Comparison of ENCODE assay signal across 8 cellular contexts in genomic region chr16:66751135-66751991, GRCh38. TPM values are rescaled to one million over a fixed set of nuclear protein-coding genes. Genes with fewer than 3 reads are reported as not detected.
DNase-seq lines count a peak whose midpoint lies in the region; ATAC-seq and TF ChIP-seq lines count a peak whose summit lies in the region.

TSS of gene DYNC1LI2 (minus strand) at chr16:66751609. CDS start at chr16:66751591, 18 bp downstream.

- peaks cover 24% of the 10 kb centered on the region for H3K27me3 Mint-ChIP-seq in activated CD4-positive, alpha-beta T cell treated with anti-CD3 and anti-CD28 coated beads, Interleukin-2, amount 10 ng/mL, durations not matched to agents 24 days and 14 days

- peak within 1 kb of the TSS; percentile 91 for H3K4me3 Mint-ChIP-seq in activated CD4-positive, alpha-beta T cell treated with anti-CD3 and anti-CD28 coated beads, Interleukin-2, amount 10 ng/mL, durations not matched to agents 24 days and 14 days

- H3K27ac ChIP-seq in coronary artery, result peak within 1 kb of the TSS; percentile 96 to 97

- H3K4me1 Mint-ChIP-seq in activated CD4-positive, alpha-beta T cell treated with anti-CD3 and anti-CD28 coated beads, Interleukin-2, amount 10 ng/mL, durations not matched to agents 24 days and 14 days, result peaks cover 47% of the 10 kb centered on the region

- peaks cover 23% of the 10 kb centered on the region for H3K36me3 Mint-ChIP-seq in activated CD4-positive, alpha-beta T cell treated with anti-CD3 and anti-CD28 coated beads, Interleukin-2, amount 10 ng/mL, durations not matched to agents 24 days and 14 days (ENCODE audit: low read depth)

- peak; percentile 91 for TF ChIP-seq CTCF in coronary artery (IDR thresholded peaks at IDR 0.05)

- no peaks in the 10 kb centered on the region for H3K9me3 Mint-ChIP-seq in activated CD4-positive, alpha-beta T cell treated with anti-CD3 and anti-CD28 coated beads, Interleukin-2, amount 10 ng/mL, durations not matched to agents 24 days and 14 days

- ATAC-seq in GM18858 (IDR thresholded peaks at IDR 0.05; ENCODE audit: unreplicated experiment) (peak; percentile 71), HG03066 (IDR thresholded peaks at IDR 0.05; ENCODE audit: low read depth, unreplicated experiment) (peak; percentile 82), left colon (peak; percentile 78)

- peak within 1 kb of the TSS; percentile 98 for H3K4me3 ChIP-seq in coronary artery

- intact Hi-C loops in activated CD4-positive, alpha-beta T cell treated with anti-CD3 and anti-CD28 coated beads, Interleukin-2, amount 10 ng/mL, durations not matched to agents 24 days and 14 days (cut with micrococcal nuclease), result loop anchor here (2.0 to 10.0 kb wide), 3 partner anchors 55 to 144 kb away; partner anchors contain the start of gene CMTM4
- intact Hi-C loops in left colon (cut with DNase I, micrococcal nuclease), result no loop called here

- peak within 1 kb of the TSS; percentile 90 for H3K27ac Mint-ChIP-seq in activated CD4-positive, alpha-beta T cell treated with anti-CD3 and anti-CD28 coated beads, Interleukin-2, amount 10 ng/mL, durations not matched to agents 24 days and 14 days

- DNase-seq in AG08395 (ENCODE audit: low spot score), result peak; percentile 94
- DNase-seq in NCI-H345 (lab: John Stamatoyannopoulos, UW), result peak; percentile 61
- DNase-seq in activated CD4-positive, alpha-beta T cell treated with anti-CD3 and anti-CD28 coated beads, Interleukin-2, amount 10 ng/mL, durations not matched to agents 24 days and 14 days, result peak; percentile 95
- peak; percentile 87 for DNase-seq in coronary artery (ENCODE audit: low spot score)
- peak; percentile 74 to 86 for DNase-seq in left colon
- DNase-seq in stimulated activated CD4-positive, alpha-beta T cell treated with anti-CD3 and anti-CD28 coated beads, Interleukin-1b, Interleukin-23, amount 100 ng/mL, for 48 hours, result peak; percentile 80

RNA-seq across cellular contexts. Expression of gene DYNC1LI2, which starts in this region (rescaled TPM):
- total RNA-seq in activated CD4-positive, alpha-beta T cell treated with anti-CD3 and anti-CD28 coated beads, Interleukin-2, amount 10 ng/mL, durations not matched to agents 24 days and 14 days, result 51.4 and 56.5 TPM in 2 replicates
- total RNA-seq in left colon, result 100 to 1,000 TPM; 165 to 171 TPM

Comparison
In these comparisons a context has a peak if more than half of its experiments do, and no peak if none do; other contexts are left out.
1. Peak in every context shown above with its lines: DNase-seq, ATAC-seq, H3K4me3 ChIP-seq and H3K27ac ChIP-seq.